In the genomic region with DNA sequence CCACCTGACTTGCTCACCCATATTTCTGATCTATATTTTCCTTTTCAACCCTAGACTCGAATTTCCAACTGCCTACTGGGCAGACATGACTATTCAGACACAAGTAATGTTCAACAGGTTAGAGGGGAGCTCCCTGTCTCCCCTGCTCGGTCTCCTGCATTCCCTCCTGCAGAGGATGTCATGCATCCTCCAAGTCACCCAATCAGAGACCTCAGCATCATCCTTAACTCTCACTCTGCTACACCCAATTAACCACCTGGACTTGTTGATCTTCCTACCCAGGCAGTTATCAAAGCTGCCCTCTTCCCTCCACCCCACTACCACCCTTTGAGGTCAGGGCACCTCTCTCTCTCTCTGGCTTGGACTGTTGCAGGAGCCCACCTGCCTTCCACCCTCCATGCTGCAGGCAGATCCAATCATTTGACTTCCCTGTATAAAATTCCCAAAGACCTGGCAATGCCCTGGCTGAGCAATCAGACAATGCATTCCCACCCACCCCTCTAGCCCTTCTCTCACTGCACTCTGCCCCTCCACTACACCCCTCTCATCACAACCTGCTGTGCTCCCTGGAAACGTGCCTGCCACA, we compare ENCODE assay signal across 23 cellular contexts. TPM values are rescaled to one million over a fixed set of nuclear protein-coding genes. Genes with fewer than 3 reads are reported as not detected.
"Had no signal": no experiment of that assay in that cellular context is flagged by ENCODE, and none has a peak within 500 bp of the region (broad histone marks: within the 10 kb centered on the region; RNA-seq: fewer than 3 reads in every experiment).

No MANE protein-coding gene starts in this region.

- DNase-seq: effector CD4-positive, alpha-beta T cell; endodermal cell; foreskin melanocyte; head of caudate nucleus; left colon; left ventricle myocardium superior; mesenchymal stem cell; midbrain; small intestine; stimulated activated CD4-positive, alpha-beta T cell treated with anti-CD3 and anti-CD28 coated beads, Interleukin-12 subunit alpha, Interleukin-12 subunit beta, amount 100 ng/mL, for 4 hours; stimulated activated naive CD4-positive, alpha-beta T cell; stomach; trophoblast cell had no signal

- H3K27ac Mint-ChIP-seq: endodermal cell; natural killer cell treated with Interleukin-12 subunit alpha and Interleukin-12 subunit beta and Interleukin-15 and Interleukin-18, amount 100 ng/mL, for 72 hours had no signal

- H3K4me3 ChIP-seq: coronary artery, hepatocyte, lung, right atrium auricular region, stomach had no signal

- H3K4me1 ChIP-seq: right atrium auricular region had no signal

- H3K4me2 ChIP-seq: hepatocyte had no signal

- ATAC-seq: left colon; left ventricle myocardium superior; natural killer cell treated with Interleukin-12 subunit alpha and Interleukin-12 subunit beta and Interleukin-15 and Interleukin-18, amount 100 ng/mL, for 72 hours had no signal

- H3K36me3 ChIP-seq: right atrium auricular region, stomach had no signal

- H3K27ac ChIP-seq: coronary artery, hepatocyte, right atrium auricular region had no signal

- H3K27me3 ChIP-seq: hepatocyte, right atrium auricular region had no signal

- H3K79me2 ChIP-seq: hepatocyte had no signal

- H2AFZ ChIP-seq: hepatocyte had no signal

- H3K9me3 Mint-ChIP-seq: endodermal cell; natural killer cell treated with Interleukin-12 subunit alpha and Interleukin-12 subunit beta and Interleukin-15 and Interleukin-18, amount 100 ng/mL, for 72 hours had no signal

- H3K36me3 Mint-ChIP-seq: natural killer cell treated with Interleukin-12 subunit alpha and Interleukin-12 subunit beta and Interleukin-15 and Interleukin-18, amount 100 ng/mL, for 72 hours had no signal

- H3K9me3 ChIP-seq: right atrium auricular region, stomach had no signal

RNA-seq across cellular contexts. Expression of a gene that starts 10.9 kb away (rescaled TPM):
- total RNA-seq: dermis microvascular lymphatic vessel endothelial cell, endodermal cell, endothelial cell of umbilical vein, kidney epithelial cell had no signal

RNA-seq across cellular contexts. Expression of a gene that starts 57.7 kb away (rescaled TPM):
- total RNA-seq: dermis microvascular lymphatic vessel endothelial cell; endodermal cell; endothelial cell of umbilical vein; kidney epithelial cell; left colon; left ventricle myocardium superior; lung; natural killer cell treated with Interleukin-12 subunit alpha and Interleukin-12 subunit beta and Interleukin-15 and Interleukin-18, amount 100 ng/mL, for 72 hours; omental fat pad; urinary bladder had no signal
